ENCODE assay signal across 8 cellular contexts in genomic region chr18:46098616-46098933, GRCh38. TPM values are rescaled to one million over a fixed set of nuclear protein-coding genes. Genes with fewer than 3 reads are reported as not detected.
DNase-seq lines count a peak whose midpoint lies in the region; ATAC-seq and TF ChIP-seq lines count a peak whose summit lies in the region.

No MANE protein-coding gene starts in this region.

- peak overlapping the region; percentile 38 for H3K9ac ChIP-seq in rectal smooth muscle tissue (ENCODE audit: low read length)

- no peak for DNase-seq in PC-9
- DNase-seq in epithelial cell of proximal tubule (ENCODE audit: low read depth) = no peak
- DNase-seq in effector CD4-positive, alpha-beta T cell = no peak

- H3K4me1 ChIP-seq in PC-9 (replicated peaks; ENCODE audit: insufficient read depth) = peaks cover 21% of the 10 kb centered on the region
- peaks cover 6% of the 10 kb centered on the region for H3K4me1 ChIP-seq in rectal smooth muscle tissue (ENCODE audit: control insufficient read depth, insufficient read depth, low read length)

- H3K79me2 ChIP-seq in PC-9 (ENCODE audit: low read depth) = peaks cover 45% of the 10 kb centered on the region

- peak overlapping the region; percentile 90 for H3K4me2 ChIP-seq in PC-9

- H3K4me3 ChIP-seq in GM08714 (ENCODE audit: low read length) (peak overlapping the region; percentile 89; the same call in 1 of the 2 replicates), PC-9 (peak overlapping the region; percentile 100), epithelial cell of proximal tubule (ENCODE audit: low read depth, low read length) (peak overlapping the region; percentile 88), rectal smooth muscle tissue (ENCODE audit: low read length) (peak overlapping the region; percentile 90)

- H3K27ac ChIP-seq in PC-9 (peak overlapping the region; percentile 55), rectal smooth muscle tissue (ENCODE audit: low read depth, low read length) (peak overlapping the region; percentile 95)

- peaks cover 8% of the 10 kb centered on the region for H3F3A ChIP-seq in PC-9 (ENCODE audit: insufficient read depth, low read depth)

- peaks cover 12% of the 10 kb centered on the region for H4K20me1 ChIP-seq in PC-9 (ENCODE audit: insufficient read depth)

- H2AFZ ChIP-seq in PC-9 = peak overlapping the region; percentile 99

- TF ChIP-seq CTCF in PC-9 (conservative IDR thresholded peaks at IDR 0.05) (no peak), epithelial cell of proximal tubule (conservative IDR thresholded peaks at IDR 0.05; ENCODE audit: low read depth, low read length) (no peak)

- H3K27me3 ChIP-seq in PC-9 (ENCODE audit: insufficient read depth, low read depth) = no peaks in the 10 kb centered on the region
- no peaks in the 10 kb centered on the region for H3K27me3 ChIP-seq in rectal smooth muscle tissue (ENCODE audit: control insufficient read depth, insufficient read depth, low read length)

- H3K9me3 ChIP-seq in PC-9 (ENCODE audit: insufficient read depth, low read depth) = no peaks in the 10 kb centered on the region

- POLR2A ChIA-PET in PC-9 (lab: Charles Lee; ENCODE audit: unreplicated experiment) = no interaction called here

- CTCF ChIA-PET in PC-9 (lab: Charles Lee) = no interaction called here

- intact Hi-C loops in PC-9 (cut with micrococcal nuclease; ENCODE audit: unreplicated experiment) = no loop called here

- no peak for ATAC-seq in GM21786 (IDR thresholded peaks at IDR 0.05; ENCODE audit: unreplicated experiment)
- ATAC-seq in GM21423 (IDR thresholded peaks at IDR 0.05; ENCODE audit: unreplicated experiment) = no peak
- no peak for ATAC-seq in HG03571 (IDR thresholded peaks at IDR 0.05; ENCODE audit: unreplicated experiment)

- H3K36me3 ChIP-seq in PC-9 (ENCODE audit: low read depth) (peaks cover 10% of the 10 kb centered on the region; the same call in 1 of the 2 replicates), rectal smooth muscle tissue (ENCODE audit: control insufficient read depth, insufficient read depth, low read length) (peaks cover 2% of the 10 kb centered on the region)

- BruUV-seq in PC-9 (replicated peaks; lab: Mats Ljungman, UMichigan) = TSS peak; percentile 63

- H3K9me2 ChIP-seq in PC-9 (ENCODE audit: insufficient read depth) = no peaks in the 10 kb centered on the region

RNA-seq across cellular contexts. Expression of gene ATP5F1A, which starts 0.5 kb away (rescaled TPM):
- total RNA-seq in PC-9 (2021) (232 and 242 TPM in 2 replicates), epithelial cell of proximal tubule (623 and 730 TPM in 2 replicates)

RNA-seq across cellular contexts. Expression of gene HAUS1, which starts 5.6 kb away (rescaled TPM):
- 25.3 and 33.3 TPM in 2 replicates for total RNA-seq in PC-9 (2021)
- total RNA-seq in epithelial cell of proximal tubule = 123 and 230 TPM in 2 replicates

RNA-seq across cellular contexts. Expression of gene PSTPIP2, which starts 26.5 kb away (rescaled TPM):
- total RNA-seq in PC-9 (2021) (not detected in 2 replicates), epithelial cell of proximal tubule (7.2 and 11.0 TPM in 2 replicates)
